In the genomic region with DNA sequence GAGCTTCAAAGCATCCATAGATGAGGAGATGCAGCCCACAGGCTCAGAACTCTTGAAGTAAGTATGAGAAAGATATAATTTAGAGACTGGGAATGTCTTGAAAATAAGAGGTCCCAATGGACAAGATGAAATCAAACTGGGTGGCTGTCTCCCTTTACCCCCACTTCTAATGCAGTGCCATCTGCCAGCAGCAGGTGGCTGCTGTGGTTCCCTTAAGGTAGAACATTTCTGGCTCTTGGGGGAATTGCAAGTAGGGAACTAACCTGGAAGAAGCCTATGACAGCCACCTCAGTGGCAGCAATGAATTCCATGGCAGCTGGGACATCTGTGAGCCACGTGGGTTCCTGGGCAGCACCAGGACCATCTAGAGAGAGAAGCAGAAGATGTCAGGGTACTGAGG, we compare ENCODE assay signal across 9 cellular contexts. TPM values are rescaled to one million over a fixed set of nuclear protein-coding genes. Genes with fewer than 3 reads are reported as not detected.
DNase-seq lines count a peak whose midpoint lies in the region; ATAC-seq lines count a peak whose summit lies in the region.
"Had no signal": no experiment of that assay in that cellular context is flagged by ENCODE, and none has a peak within 500 bp of the region (broad histone marks: within the 10 kb centered on the region; RNA-seq: fewer than 3 reads in every experiment).

No MANE protein-coding gene starts in this region.

- H3K27ac Mint-ChIP-seq in activated naive CD4-positive, alpha-beta T cell treated with anti-CD3 and anti-CD28 coated beads for 36 hours, result no peak overlapping the region
- H3K27ac Mint-ChIP-seq in activated naive CD4-positive, alpha-beta T cell treated with anti-CD3 and anti-CD28 coated beads, Interleukin-2, amount 10 ng/mL, durations not matched to agents 7 days and 5 days, result no peak overlapping the region
- no peak overlapping the region for H3K27ac Mint-ChIP-seq in activated naive CD8-positive, alpha-beta T cell treated with anti-CD3 and anti-CD28 coated beads, Interleukin-2, amount 50 U/mL, for 24 hours
- H3K27ac Mint-ChIP-seq in stimulated activated naive B cell treated with anti-CD40 and anti-IgM and Interleukin-4, amounts not matched to agents 10 μg/mL and 1 μg/mL and 100 μg/mL, for 72 hours, result peak overlapping the region; percentile 72

- peaks cover 34% of the 10 kb centered on the region for H3K36me3 Mint-ChIP-seq in activated naive CD4-positive, alpha-beta T cell treated with anti-CD3 and anti-CD28 coated beads for 36 hours (ENCODE audit: low read depth)
- H3K36me3 Mint-ChIP-seq in activated naive CD4-positive, alpha-beta T cell treated with anti-CD3 and anti-CD28 coated beads, Interleukin-2, amount 10 ng/mL, durations not matched to agents 7 days and 5 days, result peaks cover 84% of the 10 kb centered on the region
- H3K36me3 Mint-ChIP-seq in activated naive CD8-positive, alpha-beta T cell treated with anti-CD3 and anti-CD28 coated beads, Interleukin-2, amount 50 U/mL, for 24 hours (ENCODE audit: low read depth), result peaks cover 67% of the 10 kb centered on the region
- H3K36me3 Mint-ChIP-seq in stimulated activated naive B cell treated with anti-CD40 and anti-IgM and Interleukin-4, amounts not matched to agents 10 μg/mL and 1 μg/mL and 100 μg/mL, for 72 hours, result peaks cover 40 to 60% of the 10 kb centered on the region in 2 donors

- intact Hi-C loops in activated naive CD4-positive, alpha-beta T cell treated with anti-CD3 and anti-CD28 coated beads for 36 hours (cut with micrococcal nuclease), result loop anchor here (1.0 to 5.0 kb wide), 3 partner anchors 49 to 285 kb away; partner anchors contain the start of gene RERG

- peaks cover 2% of the 10 kb centered on the region for H3K9me3 Mint-ChIP-seq in activated naive CD4-positive, alpha-beta T cell treated with anti-CD3 and anti-CD28 coated beads for 36 hours
- peaks cover 1% of the 10 kb centered on the region for H3K9me3 Mint-ChIP-seq in activated naive CD4-positive, alpha-beta T cell treated with anti-CD3 and anti-CD28 coated beads, Interleukin-2, amount 10 ng/mL, durations not matched to agents 7 days and 5 days
- H3K9me3 Mint-ChIP-seq in activated naive CD8-positive, alpha-beta T cell treated with anti-CD3 and anti-CD28 coated beads, Interleukin-2, amount 50 U/mL, for 24 hours, result no peaks in the 10 kb centered on the region
- H3K9me3 Mint-ChIP-seq in stimulated activated naive B cell treated with anti-CD40 and anti-IgM and Interleukin-4, amounts not matched to agents 10 μg/mL and 1 μg/mL and 100 μg/mL, for 72 hours, result peaks cover 0 to 4% of the 10 kb centered on the region in 2 donors

- CTCF ChIA-PET in activated naive CD4-positive, alpha-beta T cell treated with anti-CD3 and anti-CD28 coated beads for 36 hours (lab: Charles Lee), result interaction anchor here (0.8 to 3.1 kb wide), 8 partner anchors 11 to 59 kb away, joined by 3 to 22 read pairs (median 6); no protein-coding TSS in a partner anchor
- CTCF ChIA-PET in activated naive CD4-positive, alpha-beta T cell treated with anti-CD3 and anti-CD28 coated beads, Interleukin-2, amount 10 ng/mL, durations not matched to agents 7 days and 5 days (lab: Charles Lee), result interaction anchor here (1.0 to 3.8 kb wide), 7 partner anchors 11 to 57 kb away, joined by 3 to 17 read pairs (median 3); no protein-coding TSS in a partner anchor

- peak; percentile 41 for DNase-seq in activated naive CD4-positive, alpha-beta T cell treated with anti-CD3 and anti-CD28 coated beads for 36 hours
- DNase-seq in activated naive CD4-positive, alpha-beta T cell treated with anti-CD3 and anti-CD28 coated beads, Interleukin-2, amount 10 ng/mL, durations not matched to agents 7 days and 5 days, result no peak
- peak; percentile 45 for DNase-seq in HT-29 (ENCODE audit: low spot score)
- no peak for DNase-seq in activated naive CD8-positive, alpha-beta T cell treated with anti-CD3 and anti-CD28 coated beads, Interleukin-2, amount 50 U/mL, for 24 hours
- no peak for DNase-seq in stimulated activated naive B cell treated with anti-CD40 and anti-IgM and Interleukin-4, amounts not matched to agents 10 μg/mL and 1 μg/mL and 100 μg/mL, for 72 hours
- DNase-seq: SW 1271 had no signal

- ATAC-seq in activated naive CD8-positive, alpha-beta T cell treated with anti-CD3 and anti-CD28 coated beads, Interleukin-2, amount 50 U/mL, for 24 hours, result peak; percentile 38
- ATAC-seq in stimulated activated naive B cell treated with anti-CD40 and anti-IgM and Interleukin-4, amounts not matched to agents 10 μg/mL and 1 μg/mL and 100 μg/mL, for 72 hours (replicated peaks), result peak in 1 of 2 donors; percentile 38
- ATAC-seq in HG02938 (IDR thresholded peaks at IDR 0.05; ENCODE audit: unreplicated experiment) (no peak), HG03175 (IDR thresholded peaks at IDR 0.05; ENCODE audit: unreplicated experiment) (no peak), GM19023 (IDR thresholded peaks at IDR 0.05; ENCODE audit: unreplicated experiment) (no peak)

- H3K27me3 Mint-ChIP-seq in activated naive CD4-positive, alpha-beta T cell treated with anti-CD3 and anti-CD28 coated beads for 36 hours (ENCODE audit: low read depth), result no peaks in the 10 kb centered on the region
- no peaks in the 10 kb centered on the region for H3K27me3 Mint-ChIP-seq in activated naive CD4-positive, alpha-beta T cell treated with anti-CD3 and anti-CD28 coated beads, Interleukin-2, amount 10 ng/mL, durations not matched to agents 7 days and 5 days
- H3K27me3 Mint-ChIP-seq in activated naive CD8-positive, alpha-beta T cell treated with anti-CD3 and anti-CD28 coated beads, Interleukin-2, amount 50 U/mL, for 24 hours, result no peaks in the 10 kb centered on the region
- H3K27me3 Mint-ChIP-seq in stimulated activated naive B cell treated with anti-CD40 and anti-IgM and Interleukin-4, amounts not matched to agents 10 μg/mL and 1 μg/mL and 100 μg/mL, for 72 hours, result no peaks in the 10 kb centered on the region

- H3K4me3 Mint-ChIP-seq in activated naive CD4-positive, alpha-beta T cell treated with anti-CD3 and anti-CD28 coated beads for 36 hours, result no peak overlapping the region
- no peak overlapping the region for H3K4me3 Mint-ChIP-seq in activated naive CD4-positive, alpha-beta T cell treated with anti-CD3 and anti-CD28 coated beads, Interleukin-2, amount 10 ng/mL, durations not matched to agents 7 days and 5 days
- no peak overlapping the region for H3K4me3 Mint-ChIP-seq in activated naive CD8-positive, alpha-beta T cell treated with anti-CD3 and anti-CD28 coated beads, Interleukin-2, amount 50 U/mL, for 24 hours
- peak overlapping the region in 1 of 2 donors; percentile 31 for H3K4me3 Mint-ChIP-seq in stimulated activated naive B cell treated with anti-CD40 and anti-IgM and Interleukin-4, amounts not matched to agents 10 μg/mL and 1 μg/mL and 100 μg/mL, for 72 hours

- peaks cover 43% of the 10 kb centered on the region for H3K4me1 Mint-ChIP-seq in activated naive CD4-positive, alpha-beta T cell treated with anti-CD3 and anti-CD28 coated beads for 36 hours (ENCODE audit: low read depth)
- H3K4me1 Mint-ChIP-seq in activated naive CD4-positive, alpha-beta T cell treated with anti-CD3 and anti-CD28 coated beads, Interleukin-2, amount 10 ng/mL, durations not matched to agents 7 days and 5 days, result peaks cover 35% of the 10 kb centered on the region
- peaks cover 43% of the 10 kb centered on the region for H3K4me1 Mint-ChIP-seq in activated naive CD8-positive, alpha-beta T cell treated with anti-CD3 and anti-CD28 coated beads, Interleukin-2, amount 50 U/mL, for 24 hours
- H3K4me1 Mint-ChIP-seq in stimulated activated naive B cell treated with anti-CD40 and anti-IgM and Interleukin-4, amounts not matched to agents 10 μg/mL and 1 μg/mL and 100 μg/mL, for 72 hours, result peaks cover 19 to 40% of the 10 kb centered on the region in 2 donors

RNA-seq across cellular contexts. Expression of gene ERP27, which starts 0.6 kb away (rescaled TPM):
- total RNA-seq in activated naive CD4-positive, alpha-beta T cell treated with anti-CD3 and anti-CD28 coated beads for 36 hours, result 1 to 10 TPM; 1.0 to 1.2 TPM
- 0.28 and 0.37 TPM in 2 replicates for total RNA-seq in HT-29 (2014; rRNA removed; shearing (Covaris generic))

RNA-seq across cellular contexts. Expression of gene ARHGDIB, which starts 23.7 kb away (rescaled TPM):
- total RNA-seq in activated naive CD4-positive, alpha-beta T cell treated with anti-CD3 and anti-CD28 coated beads for 36 hours, result 100 to 1,000 TPM; 663 to 730 TPM
- total RNA-seq in HT-29 (2014; rRNA removed; shearing (Covaris generic)), result 42.2 and 46.1 TPM in 2 replicates

RNA-seq across cellular contexts. Expression of gene PDE6H, which starts 35.2 kb away (rescaled TPM):
- not detected for total RNA-seq in activated naive CD4-positive, alpha-beta T cell treated with anti-CD3 and anti-CD28 coated beads for 36 hours
- not detected in 2 replicates for total RNA-seq in HT-29 (2014; rRNA removed; shearing (Covaris generic))

RNA-seq across cellular contexts. Expression of gene MGP, which starts 52.0 kb away (rescaled TPM):
- not detected for total RNA-seq in activated naive CD4-positive, alpha-beta T cell treated with anti-CD3 and anti-CD28 coated beads for 36 hours
- total RNA-seq in HT-29 (2014; rRNA removed; shearing (Covaris generic)), result 0.21 and 0.64 TPM in 2 replicates

Comparison
In these comparisons a context has a peak if more than half of its experiments do, and no peak if none do; other contexts are left out.
1. DNase-seq: peak in activated naive CD4-positive, alpha-beta T cell treated with anti-CD3 and anti-CD28 coated beads for 36 hours (single experiment) and HT-29 (single experiment); none in activated naive CD4-positive, alpha-beta T cell treated with anti-CD3 and anti-CD28 coated beads, Interleukin-2, amount 10 ng/mL, durations not matched to agents 7 days and 5 days (single experiment), activated naive CD8-positive, alpha-beta T cell treated with anti-CD3 and anti-CD28 coated beads, Interleukin-2, amount 50 U/mL, for 24 hours (single experiment) and stimulated activated naive B cell treated with anti-CD40 and anti-IgM and Interleukin-4, amounts not matched to agents 10 μg/mL and 1 μg/mL and 100 μg/mL, for 72 hours (single experiment).
2. RNA of gene ARHGDIB, which starts 23.7 kb away (total RNA-seq): 663 to 730 TPM in activated naive CD4-positive, alpha-beta T cell treated with anti-CD3 and anti-CD28 coated beads for 36 hours; 42.2 to 46.1 TPM in HT-29; every median in the first group is over 10 times any median in the second.